In the genomic region with DNA sequence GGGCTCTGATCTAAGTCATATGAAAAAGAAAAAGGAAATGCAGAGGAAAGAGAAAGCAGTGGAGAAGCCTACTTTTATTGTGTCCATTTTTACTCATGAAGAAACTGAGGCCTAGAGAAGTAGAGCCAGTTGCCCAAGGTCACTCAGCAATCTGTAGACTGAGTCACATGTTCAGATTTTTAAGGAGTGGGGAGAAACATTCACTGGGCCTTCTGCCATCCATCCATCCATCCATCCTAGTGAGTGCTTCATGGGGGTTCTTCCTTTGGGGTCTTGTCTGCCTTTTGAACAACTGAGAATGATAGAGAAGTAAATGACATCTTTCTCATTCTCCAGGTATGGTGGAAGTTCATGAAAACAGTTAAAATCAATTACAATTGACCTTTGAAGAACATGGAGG, we compare ENCODE assay signal across 25 cellular contexts.
"Had no signal": no experiment of that assay in that cellular context is flagged by ENCODE, and none has a peak within 500 bp of the region (broad histone marks: within the 10 kb centered on the region; RNA-seq: fewer than 3 reads in every experiment).

No MANE protein-coding gene starts in this region.

- H3K27ac Mint-ChIP-seq: dendritic cell treated with granulocyte-macrophage colony-stimulating factor and Interleukin-4, amounts not matched to agents 40 ng/mL and 50 ng/mL, for 4 days; effector memory CD8-positive, alpha-beta T cell; endodermal cell had no signal

- H3K9me3 ChIP-seq: colonic mucosa, esophagus squamous epithelium, gastrocnemius medialis had no signal

- H3K4me3 ChIP-seq: colonic mucosa, coronary artery, dorsolateral prefrontal cortex, esophagus muscularis mucosa, esophagus squamous epithelium, gastrocnemius medialis, gastroesophageal sphincter, heart left ventricle, heart right ventricle had no signal

- H3K27me3 Mint-ChIP-seq: dendritic cell treated with granulocyte-macrophage colony-stimulating factor and Interleukin-4, amounts not matched to agents 40 ng/mL and 50 ng/mL, for 4 days; effector memory CD8-positive, alpha-beta T cell had no signal

- H3K4me1 Mint-ChIP-seq: endodermal cell had no signal

- H3K27me3 ChIP-seq: colonic mucosa, esophagus squamous epithelium, foreskin keratinocyte, gastrocnemius medialis had no signal

- H3K4me3 Mint-ChIP-seq: dendritic cell treated with granulocyte-macrophage colony-stimulating factor and Interleukin-4, amounts not matched to agents 40 ng/mL and 50 ng/mL, for 4 days; effector memory CD8-positive, alpha-beta T cell; endodermal cell had no signal

- H3K9me3 Mint-ChIP-seq: endodermal cell had no signal

- DNase-seq: colonic mucosa; cortex of kidney; dermis blood vessel endothelial cell; dorsolateral prefrontal cortex; effector CD4-positive, alpha-beta T cell; effector CD8-positive, alpha-beta T cell; effector memory CD4-positive, alpha-beta T cell; effector memory CD8-positive, alpha-beta T cell; endodermal cell; erythroblast; esophagus squamous epithelium; foreskin fibroblast; foreskin keratinocyte; foreskin melanocyte; gastrocnemius medialis; glutamatergic neuron; head of caudate nucleus; heart left ventricle; heart right ventricle had no signal

- ATAC-seq: effector memory CD8-positive, alpha-beta T cell; esophagus mucosa; foreskin keratinocyte; gastrocnemius medialis; gastroesophageal sphincter; heart left ventricle; heart right ventricle had no signal

- H3K27ac ChIP-seq: colonic mucosa, coronary artery, dorsolateral prefrontal cortex, epithelial cell of prostate, esophagus muscularis mucosa, esophagus squamous epithelium, foreskin keratinocyte, gastrocnemius medialis, gastroesophageal sphincter, heart left ventricle, heart right ventricle had no signal

- H3K4me1 ChIP-seq: colonic mucosa, esophagus muscularis mucosa, esophagus squamous epithelium, foreskin keratinocyte, gastrocnemius medialis, gastroesophageal sphincter, heart left ventricle, heart right ventricle had no signal

- H3K36me3 ChIP-seq: colonic mucosa, esophagus muscularis mucosa, esophagus squamous epithelium, gastrocnemius medialis, gastroesophageal sphincter, heart left ventricle, heart right ventricle had no signal
